1 cellular context compared by ENCODE assay signal in genomic region chr3:107684431-107684925, GRCh38.
TF ChIP-seq lines count a peak whose summit lies in the region.

No MANE protein-coding gene starts in this region.

TF ChIP-seq in HepG2, 621 proteins besides CTCF, POLR2A, EP300 and RAD21 (continued from another document and continues in another):
- no peak for TF ChIP-seq RXRA (CRISPR knock-in tag; IDR thresholded peaks at IDR 0.05)
- no peak for TF ChIP-seq TFDP1 (CRISPR knock-in tag; IDR thresholded peaks at IDR 0.05; ENCODE audit: borderline replicate concordance)
- no peak for TF ChIP-seq ZNF569 (CRISPR knock-in tag; IDR thresholded peaks at IDR 0.05; ENCODE audit: borderline replicate concordance)
- TF ChIP-seq ONECUT2 (CRISPR knock-in tag; IDR thresholded peaks at IDR 0.05) = no peak
- TF ChIP-seq ZNF720 (CRISPR knock-in tag; IDR thresholded peaks at IDR 0.05) = no peak
- no peak for TF ChIP-seq ZNF672 (CRISPR knock-in tag; IDR thresholded peaks at IDR 0.05)
- TF ChIP-seq POLR2G (IDR thresholded peaks at IDR 0.05; ENCODE audit: low read depth, low read length) = no peak
- peak; percentile 92 for TF ChIP-seq PAXIP1 (CRISPR knock-in tag; conservative IDR thresholded peaks at IDR 0.05)
- TF ChIP-seq MED8 (CRISPR knock-in tag; IDR thresholded peaks at IDR 0.05; ENCODE audit: insufficient replicate concordance) = no peak
- TF ChIP-seq CEBPG (CRISPR knock-in tag; IDR thresholded peaks at IDR 0.05) = 0 out of 2 replicates have a peak, but pooled peaks have one; percentile 54
- TF ChIP-seq ZNF17 (CRISPR knock-in tag; IDR thresholded peaks at IDR 0.05) = no peak
- no peak for TF ChIP-seq HNRNPK (IDR thresholded peaks at IDR 0.05; ENCODE audit: low read depth, low read length, poor library complexity, severe bottlenecking)
- TF ChIP-seq MED13 (CRISPR knock-in tag; IDR thresholded peaks at IDR 0.05) = peak; percentile 79; the same call in 1 of the 2 replicates
- peak; percentile 47; the same call in 1 of the 2 replicates for TF ChIP-seq FOXO1 (CRISPR knock-in tag; IDR thresholded peaks at IDR 0.05)
- no peak for TF ChIP-seq NKX3-1 (CRISPR knock-in tag; IDR thresholded peaks at IDR 0.05)
- TF ChIP-seq ZNF556 (CRISPR knock-in tag; IDR thresholded peaks at IDR 0.05; ENCODE audit: borderline replicate concordance) = no peak
- peak; percentile 80; the same call in 1 of the 2 replicates for TF ChIP-seq HMG20A (CRISPR knock-in tag; IDR thresholded peaks at IDR 0.05; ENCODE audit: borderline replicate concordance)
- peak; percentile 79 for TF ChIP-seq NFE2 (CRISPR knock-in tag; IDR thresholded peaks at IDR 0.05)
- peak; percentile 69; the same call in 1 of the 2 replicates for TF ChIP-seq MEIS2 (CRISPR knock-in tag; IDR thresholded peaks at IDR 0.05)
- TF ChIP-seq SAFB2 (CRISPR knock-in tag; IDR thresholded peaks at IDR 0.05; ENCODE audit: borderline replicate concordance, low read depth) = no peak
- no peak for TF ChIP-seq ZNF282 (IDR thresholded peaks at IDR 0.05; ENCODE audit: partially characterized antibody)
- TF ChIP-seq MBD4 (IDR thresholded peaks at IDR 0.05; ENCODE audit: borderline replicate concordance, low read length) = peak; percentile 89
- peak; percentile 88 for TF ChIP-seq FOXP4 (CRISPR knock-in tag; IDR thresholded peaks at IDR 0.05)
- 0 out of 2 replicates have a peak, but pooled peaks have one; percentile 25 for TF ChIP-seq NFYB (CRISPR knock-in tag; IDR thresholded peaks at IDR 0.05)
- TF ChIP-seq CREB1 (IDR thresholded peaks at IDR 0.05) = peak; percentile 80
- TF ChIP-seq CREB1 (CRISPR knock-in tag; IDR thresholded peaks at IDR 0.05) = peak; percentile 54
- TF ChIP-seq HNF4G (IDR thresholded peaks at IDR 0.05; ENCODE audit: borderline replicate concordance, low read depth, low read length) = peak; percentile 50; the same call in 1 of the 2 replicates
- no peak for TF ChIP-seq HNF4G (CRISPR knock-in tag; IDR thresholded peaks at IDR 0.05; ENCODE audit: borderline replicate concordance, low read depth)
- TF ChIP-seq HOXA7 (CRISPR knock-in tag; IDR thresholded peaks at IDR 0.05) = no peak
- TF ChIP-seq PITX1 (CRISPR knock-in tag; IDR thresholded peaks at IDR 0.05) = no peak
- no peak for TF ChIP-seq SMYD3 (CRISPR knock-in tag; IDR thresholded peaks at IDR 0.05)
- TF ChIP-seq ZBTB39 (CRISPR knock-in tag; IDR thresholded peaks at IDR 0.05) = peak; percentile 98
- TF ChIP-seq CREM (IDR thresholded peaks at IDR 0.05) = peak; percentile 92
- no peak for TF ChIP-seq CREM (CRISPR knock-in tag; IDR thresholded peaks at IDR 0.05)
- TF ChIP-seq ZNF350 (CRISPR knock-in tag; IDR thresholded peaks at IDR 0.05; ENCODE audit: borderline replicate concordance, low read depth) = no peak
- TF ChIP-seq MLLT10 (CRISPR knock-in tag; IDR thresholded peaks at IDR 0.05) = no peak
- TF ChIP-seq TIGD3 (CRISPR knock-in tag; IDR thresholded peaks at IDR 0.05; ENCODE audit: borderline replicate concordance) = no peak
- peak; percentile 60 for TF ChIP-seq RFX3 (CRISPR knock-in tag; IDR thresholded peaks at IDR 0.05)
- no peak for TF ChIP-seq SOX6 (IDR thresholded peaks at IDR 0.05)
- TF ChIP-seq SOX6 (CRISPR knock-in tag; IDR thresholded peaks at IDR 0.05) = peak; percentile 80
- no peak for TF ChIP-seq RBM22 (optimal IDR thresholded peaks at IDR 0.05; ENCODE audit: low read length)
- TF ChIP-seq SIX1 (CRISPR knock-in tag; IDR thresholded peaks at IDR 0.05; ENCODE audit: borderline replicate concordance) = peak; percentile 48; the same call in 1 of the 2 replicates
- TF ChIP-seq TFDP2 (CRISPR knock-in tag; IDR thresholded peaks at IDR 0.05) = peak; percentile 42; the same call in 1 of the 2 replicates
- TF ChIP-seq CERS6 (CRISPR knock-in tag; IDR thresholded peaks at IDR 0.05) = no peak
- no peak for TF ChIP-seq ZNF224 (CRISPR knock-in tag; IDR thresholded peaks at IDR 0.05)
- TF ChIP-seq HMGXB4 (CRISPR knock-in tag; IDR thresholded peaks at IDR 0.05; ENCODE audit: borderline replicate concordance in 1 of 2, low read depth in 1 of 2) = peak in 1 of 2 experiments; percentile 0; a peak in 1 of 4 replicates
- TF ChIP-seq ZNF703 (CRISPR knock-in tag; IDR thresholded peaks at IDR 0.05; ENCODE audit: borderline replicate concordance) = no peak
- TF ChIP-seq IKZF1 (IDR thresholded peaks at IDR 0.05) = no peak
- no peak for TF ChIP-seq ZNF740 (CRISPR knock-in tag; IDR thresholded peaks at IDR 0.05)
- no peak for TF ChIP-seq GTF2F1 (IDR thresholded peaks at IDR 0.05; ENCODE audit: low read length)
- peak; percentile 11; the same call in 1 of the 2 replicates for TF ChIP-seq MEIS1 (CRISPR knock-in tag; IDR thresholded peaks at IDR 0.05; ENCODE audit: borderline replicate concordance)
- no peak for TF ChIP-seq ZMAT5 (CRISPR knock-in tag; IDR thresholded peaks at IDR 0.05; ENCODE audit: borderline replicate concordance, low read depth)
- peak; percentile 45; the same call in 1 of the 2 replicates for TF ChIP-seq KAT8 (CRISPR knock-in tag; IDR thresholded peaks at IDR 0.05)
- no peak for TF ChIP-seq RBM39 (IDR thresholded peaks at IDR 0.05; ENCODE audit: low read depth, low read length, poor library complexity, severe bottlenecking)
- peak; percentile 52 for TF ChIP-seq ZNF331 (CRISPR knock-in tag; IDR thresholded peaks at IDR 0.05)
- no peak for TF ChIP-seq TRIM22 (IDR thresholded peaks at IDR 0.05)
- no peak for TF ChIP-seq ZFYVE20 (CRISPR knock-in tag; IDR thresholded peaks at IDR 0.05; ENCODE audit: borderline replicate concordance, low read depth)
